In genomic region chr10:56449770-56450169, GRCh38 we compare ENCODE assay signal across 1 cellular context.
TF ChIP-seq lines count a peak whose summit lies in the region.

No MANE protein-coding gene starts in this region.

TF ChIP-seq in WTC11, 78 proteins besides CTCF, POLR2A, EP300 and RAD21 (continued from another document):
- TF ChIP-seq, protein P1, sequence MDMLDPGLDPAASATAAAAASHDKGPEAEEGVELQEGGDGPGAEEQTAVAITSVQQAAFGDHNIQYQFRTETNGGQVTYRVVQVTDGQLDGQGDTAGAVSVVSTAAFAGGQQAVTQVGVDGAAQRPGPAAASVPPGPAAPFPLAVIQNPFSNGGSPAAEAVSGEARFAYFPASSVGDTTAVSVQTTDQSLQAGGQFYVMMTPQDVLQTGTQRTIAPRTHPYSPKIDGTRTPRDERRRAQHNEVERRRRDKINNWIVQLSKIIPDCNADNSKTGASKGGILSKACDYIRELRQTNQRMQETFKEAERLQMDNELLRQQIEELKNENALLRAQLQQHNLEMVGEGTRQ (CRISPR knock-in tag; IDR thresholded peaks at IDR 0.05) = no peak
- TF ChIP-seq PREB (CRISPR knock-in tag; IDR thresholded peaks at IDR 0.05; ENCODE audit: borderline replicate concordance) (no peak), CDX4 (CRISPR knock-in tag; IDR thresholded peaks at IDR 0.05; ENCODE audit: borderline replicate concordance) (no peak), CBFB (CRISPR knock-in tag; IDR thresholded peaks at IDR 0.05; ENCODE audit: low read depth) (no peak), TP53 (CRISPR knock-in tag; IDR thresholded peaks at IDR 0.05) (no peak), SMAD4 (CRISPR knock-in tag; IDR thresholded peaks at IDR 0.05) (no peak), TCF7 (CRISPR knock-in tag; IDR thresholded peaks at IDR 0.05; ENCODE audit: low read depth) (no peak), ZNF219 (CRISPR knock-in tag; IDR thresholded peaks at IDR 0.05; ENCODE audit: borderline replicate concordance) (no peak), ATF6 (CRISPR knock-in tag; IDR thresholded peaks at IDR 0.05) (no peak), ZBTB21 (CRISPR knock-in tag; IDR thresholded peaks at IDR 0.05; ENCODE audit: borderline replicate concordance) (no peak), ZNF423 (CRISPR knock-in tag; IDR thresholded peaks at IDR 0.05) (no peak), NFATC4 (CRISPR knock-in tag; IDR thresholded peaks at IDR 0.05) (no peak), ERG (CRISPR knock-in tag; IDR thresholded peaks at IDR 0.05) (no peak), PRRX2 (CRISPR knock-in tag; IDR thresholded peaks at IDR 0.05) (no peak), ZNF281 (CRISPR knock-in tag; IDR thresholded peaks at IDR 0.05) (no peak)
- TF ChIP-seq, protein P2, sequence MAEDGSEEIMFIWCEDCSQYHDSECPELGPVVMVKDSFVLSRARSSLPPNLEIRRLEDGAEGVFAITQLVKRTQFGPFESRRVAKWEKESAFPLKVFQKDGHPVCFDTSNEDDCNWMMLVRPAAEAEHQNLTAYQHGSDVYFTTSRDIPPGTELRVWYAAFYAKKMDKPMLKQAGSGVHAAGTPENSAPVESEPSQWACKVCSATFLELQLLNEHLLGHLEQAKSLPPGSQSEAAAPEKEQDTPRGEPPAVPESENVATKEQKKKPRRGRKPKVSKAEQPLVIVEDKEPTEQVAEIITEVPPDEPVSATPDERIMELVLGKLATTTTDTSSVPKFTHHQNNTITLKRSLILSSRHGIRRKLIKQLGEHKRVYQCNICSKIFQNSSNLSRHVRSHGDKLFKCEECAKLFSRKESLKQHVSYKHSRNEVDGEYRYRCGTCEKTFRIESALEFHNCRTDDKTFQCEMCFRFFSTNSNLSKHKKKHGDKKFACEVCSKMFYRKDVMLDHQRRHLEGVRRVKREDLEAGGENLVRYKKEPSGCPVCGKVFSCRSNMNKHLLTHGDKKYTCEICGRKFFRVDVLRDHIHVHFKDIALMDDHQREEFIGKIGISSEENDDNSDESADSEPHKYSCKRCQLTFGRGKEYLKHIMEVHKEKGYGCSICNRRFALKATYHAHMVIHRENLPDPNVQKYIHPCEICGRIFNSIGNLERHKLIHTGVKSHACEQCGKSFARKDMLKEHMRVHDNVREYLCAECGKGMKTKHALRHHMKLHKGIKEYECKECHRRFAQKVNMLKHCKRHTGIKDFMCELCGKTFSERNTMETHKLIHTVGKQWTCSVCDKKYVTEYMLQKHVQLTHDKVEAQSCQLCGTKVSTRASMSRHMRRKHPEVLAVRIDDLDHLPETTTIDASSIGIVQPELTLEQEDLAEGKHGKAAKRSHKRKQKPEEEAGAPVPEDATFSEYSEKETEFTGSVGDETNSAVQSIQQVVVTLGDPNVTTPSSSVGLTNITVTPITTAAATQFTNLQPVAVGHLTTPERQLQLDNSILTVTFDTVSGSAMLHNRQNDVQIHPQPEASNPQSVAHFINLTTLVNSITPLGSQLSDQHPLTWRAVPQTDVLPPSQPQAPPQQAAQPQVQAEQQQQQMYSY (CRISPR knock-in tag; IDR thresholded peaks at IDR 0.05) = no peak
- TF ChIP-seq, protein P3, sequence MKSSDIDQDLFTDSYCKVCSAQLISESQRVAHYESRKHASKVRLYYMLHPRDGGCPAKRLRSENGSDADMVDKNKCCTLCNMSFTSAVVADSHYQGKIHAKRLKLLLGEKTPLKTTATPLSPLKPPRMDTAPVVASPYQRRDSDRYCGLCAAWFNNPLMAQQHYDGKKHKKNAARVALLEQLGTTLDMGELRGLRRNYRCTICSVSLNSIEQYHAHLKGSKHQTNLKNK (CRISPR knock-in tag; IDR thresholded peaks at IDR 0.05) = no peak
- TF ChIP-seq, protein P4, sequence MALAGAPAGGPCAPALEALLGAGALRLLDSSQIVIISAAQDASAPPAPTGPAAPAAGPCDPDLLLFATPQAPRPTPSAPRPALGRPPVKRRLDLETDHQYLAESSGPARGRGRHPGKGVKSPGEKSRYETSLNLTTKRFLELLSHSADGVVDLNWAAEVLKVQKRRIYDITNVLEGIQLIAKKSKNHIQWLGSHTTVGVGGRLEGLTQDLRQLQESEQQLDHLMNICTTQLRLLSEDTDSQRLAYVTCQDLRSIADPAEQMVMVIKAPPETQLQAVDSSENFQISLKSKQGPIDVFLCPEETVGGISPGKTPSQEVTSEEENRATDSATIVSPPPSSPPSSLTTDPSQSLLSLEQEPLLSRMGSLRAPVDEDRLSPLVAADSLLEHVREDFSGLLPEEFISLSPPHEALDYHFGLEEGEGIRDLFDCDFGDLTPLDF (CRISPR knock-in tag; IDR thresholded peaks at IDR 0.05) = no peak
